ENCODE assay signal across 13 cellular contexts in genomic region chr1:23120383-23120782, GRCh38.
"Had no signal": no experiment of that assay in that cellular context is flagged by ENCODE, and none has a peak within 500 bp of the region (broad histone marks: within the 10 kb centered on the region; RNA-seq: fewer than 3 reads in every experiment).

No MANE protein-coding gene starts in this region.

- H3K27ac ChIP-seq: neutrophil, testis had no signal

- H3K36me3 ChIP-seq: adrenal gland, neutrophil had no signal

- H3K27me3 ChIP-seq: adrenal gland, neutrophil, testis had no signal

- DNase-seq: activated B cell treated with CpG ODN at 0.5 μM for 24 hours; activated CD4-positive, alpha-beta T cell treated with anti-CD3 and anti-CD28 coated beads, Interleukin-2, amount 10 ng/mL, durations not matched to agents 7 days and 5 days; activated gamma-delta T cell treated with Interleukin-2 at 50 U/mL for 16 hours; adrenal gland; cortex of kidney; kidney glomerular epithelial cell; SK-N-SH; stimulated activated CD4-positive, alpha-beta T cell treated with anti-CD3 and anti-CD28 coated beads, Interleukin-2, amount 100 ng/mL, for 48 hours; testis had no signal

- H3K27me3 Mint-ChIP-seq: activated B cell treated with CpG ODN at 0.5 μM for 24 hours; activated CD4-positive, alpha-beta T cell treated with anti-CD3 and anti-CD28 coated beads, Interleukin-2, amount 10 ng/mL, durations not matched to agents 7 days and 5 days; stimulated activated naive CD8-positive, alpha-beta T cell treated with anti-CD3 and anti-CD28 coated beads, Interleukin-15, Interleukin-2, amounts not matched to agents 100 ng/mL and 50 ng/mL, for 24 hours had no signal

- H3K36me3 Mint-ChIP-seq: mesothelial cell of epicardium had no signal

- H3K27ac Mint-ChIP-seq: activated B cell treated with CpG ODN at 0.5 μM for 24 hours had no signal

- H3K4me3 ChIP-seq: adrenal gland, testis had no signal

- H3K9ac ChIP-seq: SK-N-SH had no signal

- H3K4me3 Mint-ChIP-seq: activated B cell treated with CpG ODN at 0.5 μM for 24 hours; activated CD4-positive, alpha-beta T cell treated with anti-CD3 and anti-CD28 coated beads, Interleukin-2, amount 10 ng/mL, durations not matched to agents 7 days and 5 days; mesothelial cell of epicardium; T-helper 1 cell treated with Interleukin-12 subunit alpha and Interleukin-12 subunit beta and Interleukin-4 antibody, amounts not matched to agents 30 μg/mL and 1 μg/mL, for 36 hours had no signal

- H3K9me3 ChIP-seq: adrenal gland, neutrophil, SK-N-SH, testis had no signal

- H3K9me3 Mint-ChIP-seq: activated B cell treated with CpG ODN at 0.5 μM for 24 hours; activated CD4-positive, alpha-beta T cell treated with anti-CD3 and anti-CD28 coated beads, Interleukin-2, amount 10 ng/mL, durations not matched to agents 7 days and 5 days; mesothelial cell of epicardium; stimulated activated naive CD8-positive, alpha-beta T cell treated with anti-CD3 and anti-CD28 coated beads, Interleukin-15, Interleukin-2, amounts not matched to agents 100 ng/mL and 50 ng/mL, for 24 hours; T-helper 1 cell treated with Interleukin-12 subunit alpha and Interleukin-12 subunit beta and Interleukin-4 antibody, amounts not matched to agents 30 μg/mL and 1 μg/mL, for 36 hours had no signal
